9 cellular contexts compared by ENCODE assay signal in the genomic region with DNA sequence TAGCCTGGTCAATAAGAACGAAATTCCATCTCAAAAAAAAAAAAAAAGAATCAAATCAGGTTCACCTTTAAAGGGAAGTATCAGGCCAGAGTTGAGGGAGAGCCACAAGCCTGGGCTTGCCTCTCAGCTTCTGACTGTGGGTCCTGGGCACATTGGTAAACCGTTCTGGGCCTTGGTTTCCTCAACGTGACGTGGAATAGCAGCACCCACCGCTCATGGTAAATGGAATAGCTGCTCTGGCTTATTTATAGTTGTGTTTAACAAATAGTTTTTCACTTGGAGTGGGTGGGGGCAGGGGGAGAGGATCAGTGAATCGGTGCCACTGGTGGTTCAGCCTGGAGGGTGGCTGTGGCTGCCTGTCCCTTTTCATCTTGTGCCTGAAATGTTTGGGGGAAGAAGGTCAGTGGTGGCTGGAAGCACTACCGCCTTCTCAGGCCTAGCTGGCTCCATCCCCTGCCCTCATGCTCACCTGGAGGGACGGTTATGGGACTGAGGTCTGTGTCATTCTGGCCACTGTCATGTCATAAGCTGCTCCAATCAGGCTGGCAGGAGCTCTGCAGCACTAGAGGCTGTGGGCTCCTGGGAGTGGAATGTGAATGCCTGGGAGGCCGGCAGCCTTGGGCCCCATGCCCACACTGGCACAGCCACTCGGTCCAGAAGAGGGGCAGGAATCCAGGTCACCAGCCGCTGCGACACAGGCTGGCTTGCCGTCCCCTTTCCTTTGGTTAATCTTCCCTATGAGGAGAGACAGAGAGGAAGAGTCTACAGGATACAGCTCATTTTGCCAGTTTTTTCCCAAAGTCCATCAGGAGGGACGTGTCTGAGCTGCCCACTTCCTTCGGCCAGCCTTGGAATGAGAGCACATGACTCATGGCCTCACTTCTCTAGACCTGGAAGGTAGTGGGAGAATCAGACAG. TPM values are rescaled to one million over a fixed set of nuclear protein-coding genes. Genes with fewer than 3 reads are reported as not detected.
A peak's percentile ranks its signal among the peaks of the same experiment; 100 is the strongest.
DNase-seq lines count a peak whose midpoint lies in the region; ATAC-seq and TF ChIP-seq lines count a peak whose summit lies in the region.
"Had no signal": no experiment of that assay in that cellular context is flagged by ENCODE, and none has a peak within 500 bp of the region (broad histone marks: within the 10 kb centered on the region; RNA-seq: fewer than 3 reads in every experiment).

No MANE protein-coding gene starts in this region.

- H3K27me3 ChIP-seq in tibial artery, result no peaks in the 10 kb centered on the region

- TF ChIP-seq CTCF in tibial artery (IDR thresholded peaks at IDR 0.05), result no peak

- peaks cover 10 to 77% (median 68%) of the 10 kb centered on the region in 4 donors for H3K4me1 ChIP-seq in tibial artery

- DNase-seq in activated CD4-positive, alpha-beta T cell treated with anti-CD3 and anti-CD28 coated beads, Interleukin-2, amount 10 ng/mL, durations not matched to agents 24 days and 14 days, result no peak
- DNase-seq in activated CD4-positive, alpha-beta T cell treated with anti-CD3 and anti-CD28 coated beads for 4 hours, result no peak
- DNase-seq in caudate nucleus (lab: John Stamatoyannopoulos, UW) (peak in 27 of 61 donors; percentile 10 to 73 (median 32)), memory B cell (ENCODE audit: low spot score in 2 of 2) (no peak), tibial artery (peak in 1 of 2 donors; percentile 90)
- no peak for DNase-seq in stimulated activated CD4-positive, alpha-beta T cell treated with anti-CD3 and anti-CD28 coated beads, Interleukin-2, amount 100 ng/mL, for 24 hours
- DNase-seq in effector CD4-positive, alpha-beta T cell, result no peak
- DNase-seq: retina had no signal

- H3K36me3 ChIP-seq in tibial artery, result no peaks in the 10 kb centered on the region

- H3K36me3 Mint-ChIP-seq in activated CD4-positive, alpha-beta T cell treated with anti-CD3 and anti-CD28 coated beads, Interleukin-2, amount 10 ng/mL, durations not matched to agents 24 days and 14 days (ENCODE audit: low read depth), result peaks cover 16% of the 10 kb centered on the region
- no peaks in the 10 kb centered on the region for H3K36me3 Mint-ChIP-seq in memory B cell

- H3K9me3 Mint-ChIP-seq in activated CD4-positive, alpha-beta T cell treated with anti-CD3 and anti-CD28 coated beads, Interleukin-2, amount 10 ng/mL, durations not matched to agents 24 days and 14 days, result no peaks in the 10 kb centered on the region
- H3K9me3 Mint-ChIP-seq in memory B cell, result no peaks in the 10 kb centered on the region

- no peak for ATAC-seq in memory B cell (ENCODE audit: low read depth)
- ATAC-seq in GM21515 (IDR thresholded peaks at IDR 0.05; ENCODE audit: unreplicated experiment), result no peak

- H3K27ac Mint-ChIP-seq in activated CD4-positive, alpha-beta T cell treated with anti-CD3 and anti-CD28 coated beads, Interleukin-2, amount 10 ng/mL, durations not matched to agents 24 days and 14 days, result peak overlapping the region; percentile 43
- H3K27ac Mint-ChIP-seq in memory B cell, result peak overlapping the region; percentile 42

- H3K27ac ChIP-seq in caudate nucleus (ENCODE audit: low read depth, low read length) (peak overlapping the region; percentile 46), tibial artery (peak overlapping the region; percentile 88 to 91)

- no peaks in the 10 kb centered on the region for H3K9me3 ChIP-seq in tibial artery

- H3K27me3 Mint-ChIP-seq in activated CD4-positive, alpha-beta T cell treated with anti-CD3 and anti-CD28 coated beads, Interleukin-2, amount 10 ng/mL, durations not matched to agents 24 days and 14 days, result peaks cover 1% of the 10 kb centered on the region
- H3K27me3 Mint-ChIP-seq in memory B cell, result no peaks in the 10 kb centered on the region

- intact Hi-C loops in activated CD4-positive, alpha-beta T cell treated with anti-CD3 and anti-CD28 coated beads, Interleukin-2, amount 10 ng/mL, durations not matched to agents 24 days and 14 days (cut with micrococcal nuclease), result loop anchor here (10.0 kb wide), 1 partner anchor 233 kb away; a partner anchor contains a TSS
- intact Hi-C loops in tibial artery (cut with DNase I; ENCODE audit: low total_unique reads), result loop anchor here (10.0 kb wide), 1 partner anchor 183 kb away; no protein-coding TSS in a partner anchor

- H3K4me3 Mint-ChIP-seq in activated CD4-positive, alpha-beta T cell treated with anti-CD3 and anti-CD28 coated beads, Interleukin-2, amount 10 ng/mL, durations not matched to agents 24 days and 14 days, result no peak overlapping the region
- no peak overlapping the region for H3K4me3 Mint-ChIP-seq in memory B cell

- no peak overlapping the region for H3K4me3 ChIP-seq in tibial artery

- peaks cover 88% of the 10 kb centered on the region for H3K4me1 Mint-ChIP-seq in activated CD4-positive, alpha-beta T cell treated with anti-CD3 and anti-CD28 coated beads, Interleukin-2, amount 10 ng/mL, durations not matched to agents 24 days and 14 days
- H3K4me1 Mint-ChIP-seq in memory B cell, result peaks cover 50% of the 10 kb centered on the region

RNA-seq across cellular contexts. Expression of a gene that starts 27.0 kb away (rescaled TPM):
- 217 and 220 TPM in 2 replicates for total RNA-seq in activated CD4-positive, alpha-beta T cell treated with anti-CD3 and anti-CD28 coated beads, Interleukin-2, amount 10 ng/mL, durations not matched to agents 24 days and 14 days

RNA-seq across cellular contexts. Expression of a gene that starts 36.9 kb away (rescaled TPM):
- total RNA-seq in activated CD4-positive, alpha-beta T cell treated with anti-CD3 and anti-CD28 coated beads, Interleukin-2, amount 10 ng/mL, durations not matched to agents 24 days and 14 days, result 13.1 and 16.8 TPM in 2 replicates
